19 cellular contexts compared by ENCODE assay signal in the genomic region with DNA sequence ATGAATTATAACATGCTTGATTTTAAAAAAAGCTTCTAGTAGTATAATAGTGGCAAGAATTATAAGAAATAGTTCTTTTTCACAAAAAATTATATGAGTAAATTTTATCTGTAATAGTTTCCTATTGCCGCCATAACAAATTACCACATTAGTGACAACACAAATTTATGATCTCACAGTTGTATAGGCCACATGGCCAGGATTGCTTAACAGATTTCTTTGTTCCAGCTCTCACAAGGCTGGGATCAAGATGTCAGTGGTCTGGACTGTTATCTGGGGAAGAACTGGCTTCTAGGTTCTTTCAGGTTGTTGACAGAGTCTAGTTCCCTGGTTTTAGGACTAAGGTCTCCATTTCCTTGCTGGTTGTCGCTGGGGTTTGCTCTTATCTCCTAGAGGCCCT.
"Had no signal": no experiment of that assay in that cellular context is flagged by ENCODE, and none has a peak within 500 bp of the region (broad histone marks: within the 10 kb centered on the region; RNA-seq: fewer than 3 reads in every experiment).

No MANE protein-coding gene starts in this region.

- H3K27me3 ChIP-seq: breast epithelium, colonic mucosa, gastroesophageal sphincter, neural progenitor cell, sigmoid colon, spleen, upper lobe of left lung had no signal

- H3K9me3 Mint-ChIP-seq: activated T-cell treated with anti-CD3 and anti-CD28 coated beads, Interleukin-2, amount 50 U/mL, for 24 hours; activated T-helper 17 cell treated with anti-CD3 and anti-CD28 coated beads, Interleukin-2, amount 50 U/mL, for 72 hours; naive thymus-derived CD4-positive, alpha-beta T cell had no signal

- H3K36me3 ChIP-seq: breast epithelium, colonic mucosa, gastroesophageal sphincter, neural progenitor cell, sigmoid colon, spleen, upper lobe of left lung had no signal

- H3K4me3 Mint-ChIP-seq: activated naive CD8-positive, alpha-beta T cell; activated T-cell treated with anti-CD3 and anti-CD28 coated beads, Interleukin-2, amount 50 U/mL, for 24 hours; activated T-helper 17 cell treated with anti-CD3 and anti-CD28 coated beads, Interleukin-2, amount 50 U/mL, for 72 hours; naive thymus-derived CD4-positive, alpha-beta T cell; neural progenitor cell had no signal

- H3K4me1 Mint-ChIP-seq: activated T-helper 17 cell treated with anti-CD3 and anti-CD28 coated beads, Interleukin-2, amount 50 U/mL, for 72 hours; naive thymus-derived CD4-positive, alpha-beta T cell had no signal

- H3K27ac Mint-ChIP-seq: activated naive CD8-positive, alpha-beta T cell; activated T-cell treated with anti-CD3 and anti-CD28 coated beads, Interleukin-2, amount 50 U/mL, for 24 hours; activated T-helper 17 cell treated with anti-CD3 and anti-CD28 coated beads, Interleukin-2, amount 50 U/mL, for 72 hours; naive thymus-derived CD4-positive, alpha-beta T cell; neural progenitor cell had no signal

- DNase-seq: activated naive CD4-positive, alpha-beta T cell; activated T-cell treated with anti-CD3 and anti-CD28 coated beads, Interleukin-2, amount 50 U/mL, for 24 hours; amniotic stem cell; colonic mucosa; head of caudate nucleus; hypothalamus; left ventricle myocardium superior; naive thymus-derived CD4-positive, alpha-beta T cell; sigmoid colon; spleen; stimulated activated CD4-positive, alpha-beta T cell treated with anti-CD3 and anti-CD28 coated beads, Interleukin-4, amount 100 ng/mL, for 1 hour; stimulated activated naive CD4-positive, alpha-beta T cell treated with Interleukin-2 at 50 U/mL for 16 hours; T-helper 1 cell; upper lobe of left lung had no signal

- H3K36me3 Mint-ChIP-seq: activated naive CD8-positive, alpha-beta T cell; naive thymus-derived CD4-positive, alpha-beta T cell; neural progenitor cell had no signal

- ATAC-seq: activated T-helper 17 cell treated with anti-CD3 and anti-CD28 coated beads, Interleukin-2, amount 50 U/mL, for 72 hours; gastroesophageal sphincter; left ventricle myocardium superior; naive thymus-derived CD4-positive, alpha-beta T cell had no signal

- H3K4me3 ChIP-seq: breast epithelium, colonic mucosa, gastroesophageal sphincter, neural progenitor cell, sigmoid colon, spleen, upper lobe of left lung had no signal
